ENCODE assay signal across 11 cellular contexts in genomic region chr18:58562999-58563667, GRCh38.
DNase-seq lines count a peak whose midpoint lies in the region; ATAC-seq and TF ChIP-seq lines count a peak whose summit lies in the region.
"Had no signal": no experiment of that assay in that cellular context is flagged by ENCODE, and none has a peak within 500 bp of the region (broad histone marks: within the 10 kb centered on the region; RNA-seq: fewer than 3 reads in every experiment).

No MANE protein-coding gene starts in this region.

- H3K79me2 ChIP-seq in PC-9 (ENCODE audit: low read depth) = no peaks in the 10 kb centered on the region

- no peak overlapping the region for H3K4me3 ChIP-seq in PC-9

- peaks cover 0 to 9% (median 5%) of the 10 kb centered on the region in 7 donors for H3K9me3 Mint-ChIP-seq in CD14-positive monocyte
- H3K9me3 Mint-ChIP-seq in immature natural killer cell = peaks cover 0 to 3% (median 0%) of the 10 kb centered on the region in 6 donors

- CTCF ChIA-PET in PC-9 (lab: Charles Lee) = no interaction called here

- no peaks in the 10 kb centered on the region for H3K27me3 ChIP-seq in PC-9 (ENCODE audit: insufficient read depth, low read depth)

- H3K4me1 Mint-ChIP-seq in CD14-positive monocyte (peaks cover 24% of the 10 kb centered on the region), immature natural killer cell (no peaks in the 10 kb centered on the region)

- peak; percentile 61 for ATAC-seq in GM18858 (IDR thresholded peaks at IDR 0.05; ENCODE audit: unreplicated experiment)
- peak; percentile 62 for ATAC-seq in GM21723 (IDR thresholded peaks at IDR 0.05; ENCODE audit: unreplicated experiment)
- peak; percentile 67 for ATAC-seq in HG03378 (IDR thresholded peaks at IDR 0.05; ENCODE audit: unreplicated experiment)

- H3F3A ChIP-seq in PC-9 (ENCODE audit: insufficient read depth, low read depth) = no peaks in the 10 kb centered on the region

- H3K27ac Mint-ChIP-seq in CD14-positive monocyte (peak overlapping the region in 4 of 7 donors; percentile 8 to 75 (median 45)), immature natural killer cell (no peak overlapping the region)
- H3K27ac Mint-ChIP-seq: activated CD4-positive, alpha-beta T cell treated with anti-CD3 and anti-CD28 coated beads, Interleukin-2, amount 10 ng/mL, durations not matched to agents 7 days and 5 days; natural killer cell treated with Interleukin-12 subunit alpha and Interleukin-12 subunit beta and Interleukin-15 and Interleukin-18, amount 100 ng/mL, for 72 hours had no signal

- H3K4me3 Mint-ChIP-seq in CD14-positive monocyte (no peak overlapping the region), immature natural killer cell (no peak overlapping the region)
- H3K4me3 Mint-ChIP-seq: activated CD4-positive, alpha-beta T cell treated with anti-CD3 and anti-CD28 coated beads, Interleukin-2, amount 10 ng/mL, durations not matched to agents 7 days and 5 days; natural killer cell treated with Interleukin-12 subunit alpha and Interleukin-12 subunit beta and Interleukin-15 and Interleukin-18, amount 100 ng/mL, for 72 hours had no signal

- H4K20me1 ChIP-seq in PC-9 (ENCODE audit: insufficient read depth) = no peaks in the 10 kb centered on the region

- no peaks in the 10 kb centered on the region for H3K9me3 ChIP-seq in PC-9 (ENCODE audit: insufficient read depth, low read depth)

- H3K36me3 ChIP-seq in PC-9 (ENCODE audit: low read depth) = no peaks in the 10 kb centered on the region

- TF ChIP-seq CTCF in CD14-positive monocyte (IDR thresholded peaks at IDR 0.05) (no peak), PC-9 (conservative IDR thresholded peaks at IDR 0.05) (no peak)

- H3K4me1 ChIP-seq in PC-9 (replicated peaks; ENCODE audit: insufficient read depth) = no peaks in the 10 kb centered on the region

- no peak overlapping the region for H3K27ac ChIP-seq in PC-9

- intact Hi-C loops in CD14-positive monocyte (cut with micrococcal nuclease) (no loop called here), PC-9 (cut with micrococcal nuclease; ENCODE audit: unreplicated experiment) (no loop called here)

- no peaks in the 10 kb centered on the region for H3K9me2 ChIP-seq in PC-9 (ENCODE audit: insufficient read depth)

- peaks cover 0 to 2% of the 10 kb centered on the region in 2 donors for H3K36me3 Mint-ChIP-seq in CD14-positive monocyte
- no peaks in the 10 kb centered on the region for H3K36me3 Mint-ChIP-seq in immature natural killer cell

- BruUV-seq in PC-9 (replicated peaks; lab: Mats Ljungman, UMichigan) = no TSS peak

- H2AFZ ChIP-seq in PC-9 = no peak overlapping the region

- DNase-seq in CD14-positive monocyte (ENCODE audit: low spot score) = no peak
- no peak for DNase-seq in immature natural killer cell
- no peak for DNase-seq in PC-9
- DNase-seq in SW480 (ENCODE audit: low spot score) = no peak
- DNase-seq in DMS114 treated with DMSO at 0.1 percent for 48 hours (lab: John Stamatoyannopoulos, UW; ENCODE audit: unreplicated experiment) = no peak
- DNase-seq: activated CD4-positive, alpha-beta T cell treated with anti-CD3 and anti-CD28 coated beads, Interleukin-2, amount 10 ng/mL, durations not matched to agents 7 days and 5 days; NCI-H187 treated with DMSO at 0.1 percent for 48 hours had no signal

- H3K27me3 Mint-ChIP-seq in CD14-positive monocyte (ENCODE audit: low read depth in 3 of 3) (peaks cover 0 to 4% (median 3%) of the 10 kb centered on the region in 3 donors), immature natural killer cell (ENCODE audit: low read depth in 3 of 3) (peaks cover 0 to 3% (median 0%) of the 10 kb centered on the region in 3 donors)
- H3K27me3 Mint-ChIP-seq: activated CD4-positive, alpha-beta T cell treated with anti-CD3 and anti-CD28 coated beads, Interleukin-2, amount 10 ng/mL, durations not matched to agents 7 days and 5 days had no signal

- H3K4me2 ChIP-seq in PC-9 = no peak overlapping the region

- POLR2A ChIA-PET in PC-9 (lab: Charles Lee; ENCODE audit: unreplicated experiment) = no interaction called here

Comparison
In these comparisons a context has a peak if more than half of its experiments do, and no peak if none do; other contexts are left out.
1. H3K27ac Mint-ChIP-seq: peak in CD14-positive monocyte (4 of 7); none in immature natural killer cell (0 of 6).
2. Peak in every context shown above with its lines, with median percentiles within 50 percentile points of each other: ATAC-seq.